In genomic region chr10:683448-684071, GRCh38 we compare ENCODE assay signal across 9 cellular contexts. TPM values are rescaled to one million over a fixed set of nuclear protein-coding genes. Genes with fewer than 3 reads are reported as not detected.
A peak's percentile ranks its signal among the peaks of the same experiment; 100 is the strongest.
DNase-seq lines count a peak whose midpoint lies in the region; FAIRE-seq and TF ChIP-seq lines count a peak whose summit lies in the region.
"Had no signal": no experiment of that assay in that cellular context is flagged by ENCODE, and none has a peak within 500 bp of the region (broad histone marks: within the 10 kb centered on the region; RNA-seq: fewer than 3 reads in every experiment).

No MANE protein-coding gene starts in this region.

- peaks cover 19% of the 10 kb centered on the region for H3K4me1 ChIP-seq in ACC112 (ENCODE audit: control insufficient read depth, insufficient read depth, low read length, unreplicated experiment)
- no peaks in the 10 kb centered on the region; the same call in 1 of the 2 replicates for H3K4me1 ChIP-seq in HUES64 (ENCODE audit: insufficient read depth, low read length)
- peaks cover 12% of the 10 kb centered on the region for H3K4me1 ChIP-seq in testis

- H3K4me3 Mint-ChIP-seq in nephron progenitor cell: peak overlapping the region; percentile 65

- no peak overlapping the region for H2AFZ ChIP-seq in ACC112 (ENCODE audit: low read length, unreplicated experiment)

- H3K36me3 ChIP-seq in ACC112 (ENCODE audit: insufficient read depth, low read length) (no peaks in the 10 kb centered on the region), HUES64 (ENCODE audit: insufficient read depth, low read length) (no peaks in the 10 kb centered on the region), testis (ENCODE audit: low read depth, missing control alignments) (no peaks in the 10 kb centered on the region)
- H3K36me3 ChIP-seq: lower lobe of right lung had no signal

- H3K9me3 Mint-ChIP-seq in nephron progenitor cell: no peaks in the 10 kb centered on the region

- peak overlapping the region; percentile 37 for H3K27ac Mint-ChIP-seq in nephron progenitor cell

- WGBS in HUES64: 82% methylated on average over 23 of the region's 23 CpGs
- WGBS in testis, 2 donors: 80 to 85% methylated on average over 23 of the region's 23 CpGs

- no peaks in the 10 kb centered on the region for H3K27me3 ChIP-seq in ACC112 (ENCODE audit: insufficient read depth, low read length)
- H3K27me3 ChIP-seq in HUES64 (ENCODE audit: insufficient read depth, low read length): peaks cover 12% of the 10 kb centered on the region
- H3K27me3 ChIP-seq in testis: no peaks in the 10 kb centered on the region

- no peak for FAIRE-seq in GM19239 (lab: Jason Lieb, UNC)

- intact Hi-C loops in cardiac septum (cut with DNase I) (loop anchor here (10.0 kb wide), 1 partner anchor 251 kb away; the partner anchor contains the start of gene LARP4B), testis (cut with DNase I; ENCODE audit: low total_unique reads) (no loop called here)

- H3K79me2 ChIP-seq in ACC112 (ENCODE audit: control insufficient read depth, insufficient read depth, low read length, unreplicated experiment): peaks cover 66% of the 10 kb centered on the region

- DNase-seq in coronary artery (ENCODE audit: low spot score) (no peak), nephron progenitor cell (no peak), GM19239 (ENCODE audit: insufficient read length, low spot score) (no peak), DMS 273 treated with DMSO at 0.1 percent for 48 hours (lab: John Stamatoyannopoulos, UW) (no peak), cardiac septum (ENCODE audit: low spot score) (no peak), testis (no peak)
- DNase-seq: lower lobe of right lung had no signal

- TF ChIP-seq CTCF in coronary artery (IDR thresholded peaks at IDR 0.05) (no peak), nephron progenitor cell (IDR thresholded peaks at IDR 0.05) (no peak), testis (IDR thresholded peaks at IDR 0.05) (no peak)

- H3K4me3 ChIP-seq in ACC112 (ENCODE audit: low read depth, low read length) (peak overlapping the region; percentile 65), HUES64 (ENCODE audit: low read length) (peak overlapping the region; percentile 18; the same call in 1 of the 2 replicates), coronary artery (peak overlapping the region; percentile 40), testis (no peak overlapping the region)
- H3K4me3 ChIP-seq: lower lobe of right lung had no signal

- no peak for TF ChIP-seq POLR2A in testis (IDR thresholded peaks at IDR 0.05)

- H3K27me3 Mint-ChIP-seq in nephron progenitor cell (ENCODE audit: low read depth, poor library complexity): peaks cover 4% of the 10 kb centered on the region

- H3K4me1 Mint-ChIP-seq in nephron progenitor cell: peaks cover 44% of the 10 kb centered on the region

- H3K36me3 Mint-ChIP-seq in nephron progenitor cell (ENCODE audit: low read depth): peaks cover 24% of the 10 kb centered on the region

- peak overlapping the region; percentile 90 for H3K27ac ChIP-seq in ACC112 (ENCODE audit: low read depth, low read length)
- no peak overlapping the region for H3K27ac ChIP-seq in HUES64 (ENCODE audit: low read depth, low read length)
- peak overlapping the region; percentile 3 to 63 for H3K27ac ChIP-seq in coronary artery
- H3K27ac ChIP-seq in testis: no peak overlapping the region
- H3K27ac ChIP-seq: lower lobe of right lung had no signal

- H3K9ac ChIP-seq in HUES64 (ENCODE audit: low read depth, low read length): no peak overlapping the region

- H3K9me3 ChIP-seq in HUES64 (ENCODE audit: insufficient read depth, low read depth, low read length) (no peaks in the 10 kb centered on the region), testis (no peaks in the 10 kb centered on the region)
- H3K9me3 ChIP-seq: lower lobe of right lung had no signal

RNA-seq across cellular contexts. Expression of gene DIP2C, which starts 5.9 kb away (rescaled TPM):
- polyA plus RNA-seq in HUES64 (2013, experiment 1 of 2): 4.4 TPM
- 5.8 TPM for polyA plus RNA-seq in HUES64 (2013, experiment 2 of 2)
- total RNA-seq in cardiac septum: 28.8 TPM
- total RNA-seq in testis: 10 to 100 TPM; 30.1 to 43.4 TPM
- 14.9 TPM for polyA plus RNA-seq in testis (ENCODE audit: insufficient read depth, low read depth, low replicate concordance)

Comparison
In these comparisons a context has a peak if more than half of its experiments do, and no peak if none do; other contexts are left out.
1. H3K27ac ChIP-seq: peak in ACC112 (single experiment) and coronary artery (2 of 2); none in HUES64 (single experiment) and testis (0 of 2).
2. H3K4me3 ChIP-seq: peak in ACC112 (single experiment), HUES64 (single experiment) and coronary artery (single experiment); none in testis (0 of 2).